ENCODE assay signal across 8 cellular contexts in the genomic region with DNA sequence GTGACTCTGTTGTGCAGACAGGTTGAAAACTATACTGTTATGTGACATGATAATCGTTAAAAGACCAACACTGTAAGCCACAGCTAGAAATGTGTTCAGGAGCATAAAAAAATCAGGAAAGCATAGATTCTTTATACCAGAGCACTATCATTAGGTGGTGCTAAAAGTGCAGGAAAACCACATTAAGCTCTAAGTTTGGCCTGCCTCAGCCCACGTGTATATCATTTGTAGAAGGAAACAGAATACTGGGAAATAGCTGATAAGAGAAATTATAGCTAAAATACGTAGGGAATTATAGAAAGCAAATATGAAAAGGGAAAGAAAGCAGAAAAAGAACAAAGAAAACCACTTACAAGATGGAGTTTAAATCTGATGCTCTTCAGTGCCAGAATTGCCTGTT. TPM values are rescaled to one million over a fixed set of nuclear protein-coding genes. Genes with fewer than 3 reads are reported as not detected.
DNase-seq lines count a peak whose midpoint lies in the region; ATAC-seq and TF ChIP-seq lines count a peak whose summit lies in the region.

No MANE protein-coding gene starts in this region.

- no peak overlapping the region for H2BK5ac ChIP-seq in IMR-90 (ENCODE audit: low read depth, low read length, poor library complexity, severe bottlenecking)

- H3K9ac ChIP-seq in IMR-90 (ENCODE audit: low read depth, low read length), result no peak overlapping the region

- H3K36me3 Mint-ChIP-seq in activated CD4-positive, alpha-beta memory T cell treated with anti-CD3 and anti-CD28 coated beads for 36 hours, result no peaks in the 10 kb centered on the region

- ATAC-seq in IMR-90 (ENCODE audit: low read depth) (peak; percentile 81), HG03039 (IDR thresholded peaks at IDR 0.05; ENCODE audit: unreplicated experiment) (no peak), esophagus mucosa (no peak)

- no peak overlapping the region for H3K4me2 ChIP-seq in IMR-90 (ENCODE audit: low read depth, low read length)

- peak; percentile 47 for DNase-seq in CD1c-positive myeloid dendritic cell (ENCODE audit: extremely low spot score)
- DNase-seq in IMR-90, result peak; percentile 57
- DNase-seq in WERI-Rb-1, result no peak
- DNase-seq in kidney glomerular epithelial cell (lab: John Stamatoyannopoulos, UW), result peak; percentile 2
- DNase-seq in activated CD4-positive, alpha-beta T cell treated with anti-CD3 and anti-CD28 coated beads, Interleukin-2, amount 50 U/mL, for 4 hours, result no peak
- no peak for DNase-seq in activated CD4-positive, alpha-beta memory T cell treated with anti-CD3 and anti-CD28 coated beads for 36 hours

- no peak overlapping the region for H3K56ac ChIP-seq in IMR-90 (ENCODE audit: extremely low read depth, insufficient read depth, low read length)

- H3K4me1 ChIP-seq in IMR-90 (ENCODE audit: control insufficient read depth, insufficient read depth, low read length), result no peaks in the 10 kb centered on the region

- H3K4me3 Mint-ChIP-seq in activated CD4-positive, alpha-beta memory T cell treated with anti-CD3 and anti-CD28 coated beads for 36 hours, result no peak overlapping the region

- no peak overlapping the region for H2AK5ac ChIP-seq in IMR-90 (ENCODE audit: low read depth, low read length)

- H3K36me3 ChIP-seq in IMR-90 (ENCODE audit: control insufficient read depth, insufficient read depth, low read length), result no peaks in the 10 kb centered on the region
- H3K36me3 ChIP-seq in WERI-Rb-1, result no peaks in the 10 kb centered on the region

- no peak overlapping the region for H4K91ac ChIP-seq in IMR-90 (ENCODE audit: insufficient read depth, low read depth, low read length)

- in situ Hi-C loops in IMR-90 (cut with MboI; ENCODE audit: low sequenced_read_pairs), result no loop called here

- H3K4me1 Mint-ChIP-seq in activated CD4-positive, alpha-beta memory T cell treated with anti-CD3 and anti-CD28 coated beads for 36 hours (ENCODE audit: low read depth), result no peaks in the 10 kb centered on the region

- no peaks in the 10 kb centered on the region for H3K9me1 ChIP-seq in IMR-90 (ENCODE audit: insufficient read depth, low read length)

- no peak overlapping the region for H3K4me3 ChIP-seq in IMR-90 (ENCODE audit: insufficient read depth, low read depth, low read length)
- no peak overlapping the region for H3K4me3 ChIP-seq in WERI-Rb-1 (ENCODE audit: low read depth, low read length)

- H3K27ac Mint-ChIP-seq in activated CD4-positive, alpha-beta memory T cell treated with anti-CD3 and anti-CD28 coated beads for 36 hours, result no peak overlapping the region

- H3K4ac ChIP-seq in IMR-90 (ENCODE audit: low read depth, low read length), result no peak overlapping the region

- H2AFZ ChIP-seq in IMR-90 (replicated peaks; ENCODE audit: low read length, poor library complexity), result no peak overlapping the region

- H3K9me3 Mint-ChIP-seq in activated CD4-positive, alpha-beta memory T cell treated with anti-CD3 and anti-CD28 coated beads for 36 hours, result no peaks in the 10 kb centered on the region

- no peak overlapping the region for H3K14ac ChIP-seq in IMR-90 (replicated peaks; ENCODE audit: low read depth, low read length)

- no peak overlapping the region for H2BK15ac ChIP-seq in IMR-90 (ENCODE audit: low read depth, low read length)

- WGBS in IMR-90 (ENCODE audit: extremely low coverage in 2 of 2, insufficient read length in 1 of 2), 2 experiments, result 100% methylated on average over 1 of the region's 3 CpGs; no CpG with 5 or more reads in 1 of the 2 experiments

- BruUV-seq in IMR-90 (replicated peaks; lab: Mats Ljungman, UMichigan), result no TSS peak

- dilution Hi-C loops in IMR-90 (cut with HindIII; ENCODE audit: low sequenced_read_pairs, unreplicated experiment), result no loop called here

- H2BK120ac ChIP-seq in IMR-90 (ENCODE audit: low read depth, low read length), result no peak overlapping the region

- H3K79me1 ChIP-seq in IMR-90 (ENCODE audit: low read depth in 1 of 2, low read length in 2 of 2), result no peaks in the 10 kb centered on the region

- no peak overlapping the region for H4K5ac ChIP-seq in IMR-90 (ENCODE audit: low read depth, low read length)

- H2AK9ac ChIP-seq in IMR-90 (replicated peaks; ENCODE audit: low read depth, low read length, poor library complexity), result no peak overlapping the region

- H3K9me3 ChIP-seq in IMR-90 (ENCODE audit: control insufficient read depth, insufficient read depth, low read length) (no peaks in the 10 kb centered on the region), WERI-Rb-1 (ENCODE audit: severe bottlenecking) (no peaks in the 10 kb centered on the region)

- POLR2A ChIA-PET in IMR-90 (lab: Charles Lee; ENCODE audit: unreplicated experiment), result no interaction called here
- POLR2A ChIA-PET in activated CD4-positive, alpha-beta memory T cell treated with anti-CD3 and anti-CD28 coated beads for 36 hours (lab: Charles Lee), result no interaction called here

- H2BK20ac ChIP-seq in IMR-90 (ENCODE audit: low read depth, low read length), result no peak overlapping the region

- TF ChIP-seq CTCF in IMR-90 (conservative IDR thresholded peaks at IDR 0.05; ENCODE audit: low read depth, low read length) (peak; percentile 68), WERI-Rb-1 (IDR thresholded peaks at IDR 0.05; ENCODE audit: low read depth, low read length) (peak; percentile 38; the same call in 1 of the 2 replicates)

- no peak overlapping the region for H3K27ac ChIP-seq in IMR-90 (ENCODE audit: insufficient read depth, low read length)
- no peak overlapping the region for H3K27ac ChIP-seq in WERI-Rb-1

- no peak overlapping the region for H3K18ac ChIP-seq in IMR-90 (ENCODE audit: low read depth, low read length)

- CTCF ChIA-PET in IMR-90 (lab: Yijun Ruan, JAX), result interaction anchor here (0.7 to 1.0 kb wide), 2 partner anchors 45 to 77 kb away, joined by 3 read pairs; no protein-coding TSS in a partner anchor
- CTCF ChIA-PET in activated CD4-positive, alpha-beta memory T cell treated with anti-CD3 and anti-CD28 coated beads for 36 hours (lab: Charles Lee), result interaction anchor here (0.7 kb wide), 2 partner anchors 195 to 391 kb away, joined by 3 read pairs; no protein-coding TSS in a partner anchor

- TF ChIP-seq RAD21 in IMR-90 (IDR thresholded peaks at IDR 0.05; ENCODE audit: low read length), result peak; percentile 71

- intact Hi-C loops in IMR-90 (cut with micrococcal nuclease), result loop anchor here (2.0 kb wide), 2 partner anchors 523 to 657 kb away; no protein-coding TSS in a partner anchor
- intact Hi-C loops in activated CD4-positive, alpha-beta memory T cell treated with anti-CD3 and anti-CD28 coated beads for 36 hours (cut with micrococcal nuclease), result no loop called here

- no peaks in the 10 kb centered on the region for H3K27me3 Mint-ChIP-seq in activated CD4-positive, alpha-beta memory T cell treated with anti-CD3 and anti-CD28 coated beads for 36 hours

- no peaks in the 10 kb centered on the region for H3K27me3 ChIP-seq in IMR-90 (ENCODE audit: control insufficient read depth, insufficient read depth, low read length)
- H3K27me3 ChIP-seq in WERI-Rb-1 (ENCODE audit: insufficient read depth, low read depth, severe bottlenecking), result no peaks in the 10 kb centered on the region

- H4K8ac ChIP-seq in IMR-90 (ENCODE audit: low read depth in 2 of 2, low read length in 2 of 2), result no peak overlapping the region

- no peak for TF ChIP-seq POLR2A in IMR-90 (IDR thresholded peaks at IDR 0.05; ENCODE audit: low read depth, low read length)

- no peak overlapping the region for H3K23ac ChIP-seq in IMR-90 (ENCODE audit: low read depth, low read length)

- no peaks in the 10 kb centered on the region for H4K20me1 ChIP-seq in IMR-90 (ENCODE audit: insufficient read depth, low read length)

TF ChIP-seq in IMR-90, 13 proteins besides CTCF, POLR2A, EP300 and RAD21:
- TF ChIP-seq RFX5 (IDR thresholded peaks at IDR 0.05; ENCODE audit: low read depth, low read length) (no peak), MXI1 (IDR thresholded peaks at IDR 0.05; ENCODE audit: borderline replicate concordance, low read depth, low read length) (peak; percentile 38; the same call in 1 of the 2 replicates), SMC3 (IDR thresholded peaks at IDR 0.05; ENCODE audit: low read depth, low read length) (peak; percentile 41), MAZ (IDR thresholded peaks at IDR 0.05; ENCODE audit: borderline replicate concordance, low read depth, low read length) (no peak)
- TF ChIP-seq, protein P1, sequence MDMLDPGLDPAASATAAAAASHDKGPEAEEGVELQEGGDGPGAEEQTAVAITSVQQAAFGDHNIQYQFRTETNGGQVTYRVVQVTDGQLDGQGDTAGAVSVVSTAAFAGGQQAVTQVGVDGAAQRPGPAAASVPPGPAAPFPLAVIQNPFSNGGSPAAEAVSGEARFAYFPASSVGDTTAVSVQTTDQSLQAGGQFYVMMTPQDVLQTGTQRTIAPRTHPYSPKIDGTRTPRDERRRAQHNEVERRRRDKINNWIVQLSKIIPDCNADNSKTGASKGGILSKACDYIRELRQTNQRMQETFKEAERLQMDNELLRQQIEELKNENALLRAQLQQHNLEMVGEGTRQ (IDR thresholded peaks at IDR 0.05; ENCODE audit: low read depth, low read length), result no peak
TF ChIP-seq in IMR-90: peak in this region for 2.

RNA-seq across cellular contexts. Expression of a gene that starts 26.5 kb away (rescaled TPM):
- total RNA-seq in IMR-90 (2012; rRNA removed), result 8.4 and 10.3 TPM in 2 replicates
- 15.8 and 21.9 TPM in 2 replicates for polyA plus RNA-seq in IMR-90 (2012; rRNA removed)
- polyA plus RNA-seq in IMR-90 (2012; cell fraction: cytosol; rRNA removed), result 6.4 and 7.5 TPM in 2 replicates
- 1.9 and 4.9 TPM in 2 replicates for polyA plus RNA-seq in IMR-90 (2012; cell fraction: nucleus; rRNA removed; ENCODE audit: low replicate concordance)
- 10 to 100 TPM; 14.7 to 15.9 TPM for total RNA-seq in activated CD4-positive, alpha-beta memory T cell treated with anti-CD3 and anti-CD28 coated beads for 36 hours
- 2.9 TPM for total RNA-seq in esophagus mucosa

Comparison
In these comparisons a context has a peak if more than half of its experiments do, and no peak if none do; other contexts are left out.
1. DNase-seq: peak in CD1c-positive myeloid dendritic cell (single experiment), IMR-90 (single experiment) and kidney glomerular epithelial cell (single experiment); none in WERI-Rb-1 (single experiment), activated CD4-positive, alpha-beta T cell treated with anti-CD3 and anti-CD28 coated beads, Interleukin-2, amount 50 U/mL, for 4 hours (0 of 2) and activated CD4-positive, alpha-beta memory T cell treated with anti-CD3 and anti-CD28 coated beads for 36 hours (single experiment).